Comparison of ENCODE assay signal across 8 cellular contexts in genomic region chr6:32127717-32128592, GRCh38. TPM values are rescaled to one million over a fixed set of nuclear protein-coding genes. Genes with fewer than 3 reads are reported as not detected.
DNase-seq lines count a peak whose midpoint lies in the region; ATAC-seq and TF ChIP-seq lines count a peak whose summit lies in the region.

Gene ATF6B (minus strand): TSS chr6:32128246. CDS start chr6:32128207, 39 bp downstream.

- H2AFZ ChIP-seq in PC-3 (ENCODE audit: low read length), result peak within 1 kb of the TSS; percentile 91

- intact Hi-C loops in PC-3 (cut with micrococcal nuclease) (loop anchor here (1.0 to 2.0 kb wide), 2 partner anchors 13 to 67 kb away; no protein-coding TSS in a partner anchor), mucosa of descending colon (cut with DNase I, micrococcal nuclease) (no loop called here)

- ATAC-seq in GM21576 (IDR thresholded peaks at IDR 0.05; ENCODE audit: unreplicated experiment) (peak; percentile 86), PC-3 (peak; percentile 89), mucosa of descending colon (peak; percentile 92)

- no TSS peak for BruUV-seq in PC-3 (replicated peaks; lab: Mats Ljungman, UMichigan)

- no peaks in the 10 kb centered on the region for H3F3A ChIP-seq in PC-3 (ENCODE audit: low read length, unreplicated experiment)

- TF ChIP-seq RAD21 in Ishikawa (IDR thresholded peaks at IDR 0.05; ENCODE audit: low read depth), result no peak

- H3K27ac ChIP-seq in PC-3 (ENCODE audit: low read length) (peak within 1 kb of the TSS; percentile 47), epithelial cell of prostate (peak within 1 kb of the TSS; percentile 61)

- H3K4me3 ChIP-seq in PC-3 (ENCODE audit: low read length) (peak within 1 kb of the TSS; percentile 90), mucosa of descending colon (peak within 1 kb of the TSS; percentile 80)

- H3K27me3 ChIP-seq in PC-3 (ENCODE audit: low read length), result no peaks in the 10 kb centered on the region

- TF ChIP-seq CTCF in PC-3 (conservative IDR thresholded peaks at IDR 0.05; ENCODE audit: low read depth, low read length) (no peak), mucosa of descending colon (IDR thresholded peaks at IDR 0.05) (no peak)

- H3K9ac ChIP-seq in PC-3 (ENCODE audit: low read length), result peak within 1 kb of the TSS; percentile 87

- H3K4me1 ChIP-seq in PC-3 (ENCODE audit: insufficient read depth, low read length) (peaks cover 25% of the 10 kb centered on the region), mucosa of descending colon (ENCODE audit: low read depth) (peaks cover 25% of the 10 kb centered on the region)

- peak; percentile 100 for DNase-seq in DMS114 treated with DMSO at 0.1 percent for 48 hours (lab: John Stamatoyannopoulos, UW; ENCODE audit: unreplicated experiment)
- peak; percentile 98 for DNase-seq in PC-3
- DNase-seq in activated T-cell treated with anti-CD3 and anti-CD28 coated beads for 48 hours (ENCODE audit: low read depth), result peak; percentile 91
- peak; percentile 99 for DNase-seq in epithelial cell of prostate (ENCODE audit: low read depth, low spot score)
- DNase-seq in mucosa of descending colon, result peak; percentile 95 to 99 (median 98)
- DNase-seq in stimulated activated CD8-positive, alpha-beta memory T cell treated with anti-CD3 and anti-CD28 coated beads, Interleukin-4, amount 100 ng/mL, for 24 hours (ENCODE audit: low read depth), result peak; percentile 94

- no peaks in the 10 kb centered on the region for H4K20me1 ChIP-seq in PC-3 (ENCODE audit: low read length)

- POLR2A ChIA-PET in PC-3 (lab: Charles Lee; ENCODE audit: unreplicated experiment), result interaction anchor here (0.5 to 3.1 kb wide), 5 partner anchors 13 to 230 kb away, joined by 3 to 24 read pairs (median 7); partner anchors contain the start of gene EHMT2

- CTCF ChIA-PET in PC-3 (lab: Charles Lee), result interaction anchor here (0.6 to 1.4 kb wide), 4 partner anchors 9 to 1187 kb away, joined by 3 to 5 read pairs (median 3); partner anchors contain the start of gene MUCL3

- TF ChIP-seq EP300 in Ishikawa (IDR thresholded peaks at IDR 0.05; ENCODE audit: borderline replicate concordance), result no peak

- no peaks in the 10 kb centered on the region for H3K9me2 ChIP-seq in PC-3 (replicated peaks; ENCODE audit: low read length)

- H3K36me3 ChIP-seq in PC-3 (ENCODE audit: low read depth, low read length) (no peaks in the 10 kb centered on the region), mucosa of descending colon (ENCODE audit: low read depth) (no peaks in the 10 kb centered on the region)

- peak within 1 kb of the TSS; percentile 93 for H3K4me2 ChIP-seq in PC-3 (ENCODE audit: low read length)

- peaks cover 38% of the 10 kb centered on the region for H3K79me2 ChIP-seq in PC-3 (ENCODE audit: low read length)

- H3K9me3 ChIP-seq in PC-3 (ENCODE audit: low read length), result no peaks in the 10 kb centered on the region
- no peaks in the 10 kb centered on the region for H3K9me3 ChIP-seq in mucosa of descending colon

TF ChIP-seq in Ishikawa, 13 proteins besides CTCF, POLR2A, EP300 and RAD21:
- TF ChIP-seq EGR1 (IDR thresholded peaks at IDR 0.05), result peak; percentile 64
- TF ChIP-seq USF1 (IDR thresholded peaks at IDR 0.05), result peak; percentile 95
- TF ChIP-seq REST (IDR thresholded peaks at IDR 0.05; ENCODE audit: low read depth), result no peak
- TF ChIP-seq TCF12 (IDR thresholded peaks at IDR 0.05; ENCODE audit: low read depth), result 0 out of 2 replicates have a peak, but pooled peaks have one; percentile 41
- TF ChIP-seq NFIC (IDR thresholded peaks at IDR 0.05), result no peak
- peak; percentile 60; the same call in 1 of the 2 replicates for TF ChIP-seq CREB1 (IDR thresholded peaks at IDR 0.05; ENCODE audit: low read depth)
- TF ChIP-seq TAF1 (IDR thresholded peaks at IDR 0.05; ENCODE audit: low read depth), result peak; percentile 79
- no peak for TF ChIP-seq CEBPB (IDR thresholded peaks at IDR 0.05)
- peak; percentile 34; the same call in 1 of the 2 replicates for TF ChIP-seq FOXM1 (IDR thresholded peaks at IDR 0.05; ENCODE audit: borderline replicate concordance, low read depth)
- peak; percentile 59; the same call in 1 of the 2 replicates for TF ChIP-seq ZBTB7A (IDR thresholded peaks at IDR 0.05; ENCODE audit: low read depth)
- peak; percentile 92 for TF ChIP-seq YY1 (IDR thresholded peaks at IDR 0.05; ENCODE audit: low read depth)
- TF ChIP-seq TEAD4 (IDR thresholded peaks at IDR 0.05), result no peak
- TF ChIP-seq MAX (IDR thresholded peaks at IDR 0.05), result no peak; the same call in 1 of the 2 replicates

RNA-seq across cellular contexts. Expression of gene ATF6B, which starts in this region (rescaled TPM):
- total RNA-seq in PC-3 (2014; rRNA removed) (33.4 and 35.7 TPM in 2 replicates), mucosa of descending colon (100 to 1,000 TPM in 1 of 3 donors, 10 to 100 TPM in 2; 79.9 to 121 (median 97.4) TPM)

Comparison
In these comparisons a context has a peak if more than half of its experiments do, and no peak if none do; other contexts are left out.
1. Peak in every context shown above with its lines: DNase-seq, ATAC-seq, H3K4me3 ChIP-seq and H3K27ac ChIP-seq.